17 cellular contexts compared by ENCODE assay signal in the genomic region with DNA sequence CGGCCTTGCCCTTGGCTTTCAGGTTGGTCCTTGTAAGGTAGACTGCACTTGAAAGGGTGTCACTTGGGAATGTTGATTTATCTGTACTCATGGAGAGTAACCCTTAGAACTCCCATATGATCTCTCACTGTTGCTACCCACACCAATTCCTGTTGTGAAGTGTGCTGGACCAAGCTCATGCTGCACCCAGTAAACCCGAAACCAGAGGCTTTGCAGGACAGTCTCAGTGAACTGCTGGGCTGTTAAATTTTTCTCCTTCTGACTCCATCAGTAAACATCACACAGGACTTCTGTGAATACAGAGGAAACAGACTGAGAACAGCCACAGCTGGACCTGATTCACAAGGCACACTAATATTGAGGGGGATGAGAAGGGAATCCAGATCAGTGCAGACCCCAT.
A peak's percentile ranks its signal among the peaks of the same experiment; 100 is the strongest.
DNase-seq lines count a peak whose midpoint lies in the region; ATAC-seq and TF ChIP-seq lines count a peak whose summit lies in the region.
"Had no signal": no experiment of that assay in that cellular context is flagged by ENCODE, and none has a peak within 500 bp of the region (broad histone marks: within the 10 kb centered on the region; RNA-seq: fewer than 3 reads in every experiment).

No MANE protein-coding gene starts in this region.

- 83 to 85% methylated on average over 2 of the region's 2 CpGs for WGBS in aorta, 2 donors
- WGBS in hepatocyte (ENCODE audit: low lambda C conversion rate, missing lambda C conversion rate), result 93% methylated on average over 2 of the region's 2 CpGs

- peaks cover 97% of the 10 kb centered on the region for H3K9me3 ChIP-seq in iPS-20b (ENCODE audit: insufficient read depth, low read depth, low read length)
- H3K9me3 ChIP-seq in aorta (ENCODE audit: control insufficient read depth, low read length), result no peaks in the 10 kb centered on the region
- H3K9me3 ChIP-seq in hepatocyte (ENCODE audit: low read depth), result no peaks in the 10 kb centered on the region
- H3K9me3 ChIP-seq: colonic mucosa, upper lobe of left lung had no signal

- no peak for TF ChIP-seq CTCF in hepatocyte (IDR thresholded peaks at IDR 0.05; ENCODE audit: poor library complexity)

- H3K9me2 ChIP-seq in hepatocyte (replicated peaks; ENCODE audit: insufficient read depth), result no peaks in the 10 kb centered on the region

- H3K27ac Mint-ChIP-seq in activated naive CD4-positive, alpha-beta T cell treated with anti-CD3 and anti-CD28 coated beads, Interleukin-2, amount 10 ng/mL, durations not matched to agents 7 days and 5 days, result peak overlapping the region; percentile 80
- H3K27ac Mint-ChIP-seq in activated naive CD4-positive, alpha-beta T cell treated with anti-CD3 and anti-CD28 coated beads for 36 hours, result no peak overlapping the region

- no peaks in the 10 kb centered on the region for H3K36me3 Mint-ChIP-seq in activated naive CD4-positive, alpha-beta T cell treated with anti-CD3 and anti-CD28 coated beads, Interleukin-2, amount 10 ng/mL, durations not matched to agents 7 days and 5 days
- no peaks in the 10 kb centered on the region for H3K36me3 Mint-ChIP-seq in activated naive CD4-positive, alpha-beta T cell treated with anti-CD3 and anti-CD28 coated beads for 36 hours (ENCODE audit: low read depth)

- no peak overlapping the region for H3K9ac ChIP-seq in iPS-20b (ENCODE audit: low read depth, low read length)
- H3K9ac ChIP-seq: BLaER1 treated with 17β-estradiol and CSF1 and Interleukin-3, amounts not matched to agents 10 nM and 100 nM had no signal

- H3K4me1 ChIP-seq in iPS-20b (ENCODE audit: insufficient read depth, low read length) (no peaks in the 10 kb centered on the region), aorta (ENCODE audit: control insufficient read depth in 1 of 2, insufficient read depth in 2 of 2, low read length in 2 of 2) (no peaks in the 10 kb centered on the region), hepatocyte (ENCODE audit: insufficient read depth) (no peaks in the 10 kb centered on the region)
- H3K4me1 ChIP-seq: colonic mucosa, stomach, upper lobe of left lung had no signal

- no peaks in the 10 kb centered on the region for H3K79me2 ChIP-seq in hepatocyte

- H3K27ac ChIP-seq in iPS-20b (ENCODE audit: low read length), result no peak overlapping the region
- no peak overlapping the region for H3K27ac ChIP-seq in aorta (ENCODE audit: low read depth in 1 of 2, low read length in 2 of 2)
- no peak overlapping the region for H3K27ac ChIP-seq in hepatocyte
- H3K27ac ChIP-seq: colonic mucosa, stomach, upper lobe of left lung had no signal

- no peak overlapping the region for H2AFZ ChIP-seq in hepatocyte

- H3K4me3 Mint-ChIP-seq in activated naive CD4-positive, alpha-beta T cell treated with anti-CD3 and anti-CD28 coated beads, Interleukin-2, amount 10 ng/mL, durations not matched to agents 7 days and 5 days, result no peak overlapping the region
- H3K4me3 Mint-ChIP-seq in activated naive CD4-positive, alpha-beta T cell treated with anti-CD3 and anti-CD28 coated beads for 36 hours, result no peak overlapping the region

- no peak overlapping the region for H3K4me2 ChIP-seq in hepatocyte

- no peak for DNase-seq in activated naive CD4-positive, alpha-beta T cell treated with anti-CD3 and anti-CD28 coated beads, Interleukin-2, amount 10 ng/mL, durations not matched to agents 7 days and 5 days
- no peak for DNase-seq in activated naive CD4-positive, alpha-beta T cell treated with anti-CD3 and anti-CD28 coated beads for 36 hours
- DNase-seq in T-helper 1 cell, result no peak
- no peak for DNase-seq in aorta
- no peak for DNase-seq in hepatocyte (ENCODE audit: low spot score)
- DNase-seq: 8988T, GF-D8, nucleus accumbens, SIG-M5 had no signal

- H4K20me1 ChIP-seq in hepatocyte (ENCODE audit: insufficient read depth, poor library complexity, severe bottlenecking), result no peaks in the 10 kb centered on the region
- H4K20me1 ChIP-seq: BLaER1 treated with 17β-estradiol and CSF1 and Interleukin-3, amounts not matched to agents 10 nM and 100 nM had no signal

- peaks cover 7% of the 10 kb centered on the region for H3K9me3 Mint-ChIP-seq in activated naive CD4-positive, alpha-beta T cell treated with anti-CD3 and anti-CD28 coated beads, Interleukin-2, amount 10 ng/mL, durations not matched to agents 7 days and 5 days
- no peaks in the 10 kb centered on the region for H3K9me3 Mint-ChIP-seq in activated naive CD4-positive, alpha-beta T cell treated with anti-CD3 and anti-CD28 coated beads for 36 hours

- H3K36me3 ChIP-seq in iPS-20b (ENCODE audit: insufficient read depth, low read depth, low read length) (no peaks in the 10 kb centered on the region), aorta (ENCODE audit: control insufficient read depth in 1 of 2, insufficient read depth in 2 of 2, low read length in 1 of 2) (no peaks in the 10 kb centered on the region), hepatocyte (replicated peaks; ENCODE audit: insufficient read depth, low read depth) (no peaks in the 10 kb centered on the region)
- H3K36me3 ChIP-seq: BLaER1 treated with 17β-estradiol and CSF1 and Interleukin-3, amounts not matched to agents 10 nM and 100 nM; colonic mucosa; stomach; upper lobe of left lung had no signal

- CTCF ChIA-PET in activated naive CD4-positive, alpha-beta T cell treated with anti-CD3 and anti-CD28 coated beads, Interleukin-2, amount 10 ng/mL, durations not matched to agents 7 days and 5 days (lab: Charles Lee), result interaction anchor here (0.7 to 4.4 kb wide), 13 partner anchors 10 to 112 kb away, joined by 3 to 50 read pairs (median 25); no protein-coding TSS in a partner anchor
- CTCF ChIA-PET in activated naive CD4-positive, alpha-beta T cell treated with anti-CD3 and anti-CD28 coated beads for 36 hours (lab: Charles Lee), result interaction anchor here (0.6 to 3.4 kb wide), 13 partner anchors 9 to 284 kb away, joined by 3 to 23 read pairs (median 5); no protein-coding TSS in a partner anchor

- no peaks in the 10 kb centered on the region for H3K4me1 Mint-ChIP-seq in activated naive CD4-positive, alpha-beta T cell treated with anti-CD3 and anti-CD28 coated beads, Interleukin-2, amount 10 ng/mL, durations not matched to agents 7 days and 5 days
- no peaks in the 10 kb centered on the region for H3K4me1 Mint-ChIP-seq in activated naive CD4-positive, alpha-beta T cell treated with anti-CD3 and anti-CD28 coated beads for 36 hours (ENCODE audit: low read depth)

- peaks cover 39% of the 10 kb centered on the region for H3K27me3 Mint-ChIP-seq in activated naive CD4-positive, alpha-beta T cell treated with anti-CD3 and anti-CD28 coated beads, Interleukin-2, amount 10 ng/mL, durations not matched to agents 7 days and 5 days
- H3K27me3 Mint-ChIP-seq in activated naive CD4-positive, alpha-beta T cell treated with anti-CD3 and anti-CD28 coated beads for 36 hours (ENCODE audit: low read depth), result no peaks in the 10 kb centered on the region

- peak; percentile 20 for ATAC-seq in GM21529 (IDR thresholded peaks at IDR 0.05; ENCODE audit: unreplicated experiment)
- peak; percentile 11 for ATAC-seq in HG03196 (IDR thresholded peaks at IDR 0.05; ENCODE audit: unreplicated experiment)
- no peak for ATAC-seq in aorta (ENCODE audit: low FRiP score)

- intact Hi-C loops in activated naive CD4-positive, alpha-beta T cell treated with anti-CD3 and anti-CD28 coated beads for 36 hours (cut with micrococcal nuclease), result loop anchor here (1.0 kb wide), 3 partner anchors 9 to 64 kb away; no protein-coding TSS in a partner anchor
- intact Hi-C loops in aorta (cut with DNase I), result no loop called here

- peak overlapping the region; percentile 36 for H3K4me3 ChIP-seq in iPS-20b (ENCODE audit: low read length)
- H3K4me3 ChIP-seq in aorta (ENCODE audit: low read length in 2 of 2), result no peak overlapping the region
- H3K4me3 ChIP-seq in hepatocyte, result no peak overlapping the region
- H3K4me3 ChIP-seq: BLaER1 treated with 17β-estradiol and CSF1 and Interleukin-3, amounts not matched to agents 10 nM and 100 nM; colonic mucosa; mucosa of descending colon; stomach; upper lobe of left lung had no signal

- no peaks in the 10 kb centered on the region for H3K27me3 ChIP-seq in iPS-20b (ENCODE audit: insufficient read depth, low read length)
- no peaks in the 10 kb centered on the region for H3K27me3 ChIP-seq in aorta (ENCODE audit: control insufficient read depth in 1 of 2, insufficient read depth in 2 of 2, low read length in 1 of 2)
- no peaks in the 10 kb centered on the region for H3K27me3 ChIP-seq in hepatocyte
- H3K27me3 ChIP-seq: BLaER1 treated with 17β-estradiol and CSF1 and Interleukin-3, amounts not matched to agents 10 nM and 100 nM; colonic mucosa; upper lobe of left lung had no signal
